In the genomic region with DNA sequence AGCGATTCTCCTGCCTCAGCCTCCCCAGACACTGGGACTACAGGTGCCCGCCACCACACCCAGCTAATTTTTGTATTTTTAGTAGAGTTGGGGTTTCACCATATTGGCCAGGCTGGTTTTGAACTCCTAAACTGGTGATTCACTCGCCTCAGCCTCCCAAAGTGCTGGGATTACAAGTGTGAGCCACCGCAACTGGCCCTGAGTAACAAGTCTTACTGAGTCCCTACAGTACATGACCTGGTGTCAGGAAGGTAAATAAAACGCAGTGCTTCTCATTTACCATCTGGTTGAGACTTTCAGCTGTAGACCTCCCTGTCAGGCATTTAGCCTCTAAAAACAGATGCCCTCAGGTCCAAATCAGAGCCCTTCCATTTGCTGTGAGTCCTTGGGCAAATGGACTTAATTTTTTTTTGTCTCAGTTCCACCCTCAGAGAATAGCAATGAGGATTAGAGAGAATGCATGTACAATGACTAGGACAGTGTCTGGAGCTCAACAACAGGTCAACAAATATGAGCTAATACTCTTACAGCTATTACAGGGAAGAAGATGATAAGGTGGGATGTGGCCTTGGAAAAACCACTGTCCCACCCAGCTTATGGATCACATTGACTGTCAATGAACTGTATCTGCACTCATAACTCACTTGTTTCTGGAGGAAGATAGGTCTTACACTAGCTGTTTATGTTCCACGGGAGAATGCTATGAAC, we compare ENCODE assay signal across 23 cellular contexts.
DNase-seq lines count a peak whose midpoint lies in the region; ATAC-seq, FAIRE-seq and TF ChIP-seq lines count a peak whose summit lies in the region.
"Had no signal": no experiment of that assay in that cellular context is flagged by ENCODE, and none has a peak within 500 bp of the region (broad histone marks: within the 10 kb centered on the region; RNA-seq: fewer than 3 reads in every experiment).

No MANE protein-coding gene starts in this region.

- no peak for TF ChIP-seq EP300 in HepG2 (IDR thresholded peaks at IDR 0.05; ENCODE audit: low read depth in 2 of 2, low read length in 2 of 2)
- TF ChIP-seq EP300 in HepG2 (CRISPR knock-in tag; IDR thresholded peaks at IDR 0.05; ENCODE audit: borderline replicate concordance), result no peak

- 75% methylated on average over 5 of the region's 6 CpGs for WGBS in HepG2 (ENCODE audit: low lambda C conversion rate)
- 93% methylated on average over 4 of the region's 6 CpGs for WGBS in right lobe of liver (ENCODE audit: insufficient coverage, low coverage, low lambda C conversion rate, missing lambda C conversion rate)

- intact Hi-C loops in HepG2 (cut with micrococcal nuclease; ENCODE audit: unreplicated experiment) (no loop called here), right lobe of liver (cut with DNase I) (no loop called here), gastrocnemius medialis (cut with DNase I; ENCODE audit: low total_unique reads) (no loop called here)

- BruUV-seq in HepG2 (replicated peaks; lab: Mats Ljungman, UMichigan), result no TSS peak

- POLR2A ChIA-PET in HepG2 (lab: Yijun Ruan, JAX), result interaction anchor here (0.8 to 1.8 kb wide), 9 partner anchors 9 to 70 kb away, joined by 3 to 14 read pairs (median 3); partner anchors contain the start of gene PHLDA1

- H3K4me2 ChIP-seq in HepG2 (ENCODE audit: low read depth, low read length), result no peak overlapping the region

- H3K9me3 ChIP-seq in HepG2 (ENCODE audit: low read length), result no peaks in the 10 kb centered on the region
- H3K9me3 ChIP-seq in right lobe of liver, result no peaks in the 10 kb centered on the region
- no peaks in the 10 kb centered on the region for H3K9me3 ChIP-seq in gastrocnemius medialis
- H3K9me3 ChIP-seq: BLaER1 treated with 17β-estradiol and CSF1 and Interleukin-3, amounts not matched to agents 10 nM and 100 nM had no signal

- in situ Hi-C loops in HepG2 (cut with HindIII; ENCODE audit: extremely low pct_ligation_motif_present, low pct_unique_long_range_greater_than_20kb) (no loop called here), gastrocnemius medialis (cut with MboI; ENCODE audit: low sequenced_read_pairs in 4 of 4) (no loop called here), G401 (cut with HindIII; ENCODE audit: low sequenced_read_pairs) (no loop called here)

- TF ChIP-seq POLR2A in HepG2 (IDR thresholded peaks at IDR 0.05; ENCODE audit: insufficient read depth in 1 of 2, low read depth in 2 of 2, low read length in 2 of 2) (no peak), right lobe of liver (IDR thresholded peaks at IDR 0.05) (no peak), gastrocnemius medialis (IDR thresholded peaks at IDR 0.05) (no peak)

- H3K4me3 ChIP-seq in HepG2 (replicated peaks in 1 of 3; ENCODE audit: insufficient read depth in 1 of 3, low read depth in 2 of 3, low read length in 3 of 3) (no peak overlapping the region), right lobe of liver (no peak overlapping the region), gastrocnemius medialis (no peak overlapping the region)
- H3K4me3 ChIP-seq: BLaER1 treated with 17β-estradiol and CSF1 and Interleukin-3, amounts not matched to agents 10 nM and 100 nM; SK-N-MC had no signal

- no peak for FAIRE-seq in HepG2 (lab: Jason Lieb, UNC)
- FAIRE-seq: HTR-8/SVneo had no signal

- no peak for TF ChIP-seq CTCF in HepG2 (CRISPR knock-in tag; IDR thresholded peaks at IDR 0.05)
- TF ChIP-seq CTCF in right lobe of liver (IDR thresholded peaks at IDR 0.05), result no peak
- TF ChIP-seq CTCF in gastrocnemius medialis (IDR thresholded peaks at IDR 0.05 in 4 of 5, conservative IDR thresholded peaks at IDR 0.05 in 1 of 5), result no peak

- H2AFZ ChIP-seq in HepG2 (ENCODE audit: low read length), result no peak overlapping the region

- DNase-seq in HepG2 (ENCODE audit: low spot score) (no peak), right lobe of liver (no peak), RPMI8226 (peak; percentile 33), germinal center (ENCODE audit: low spot score) (no peak), gastrocnemius medialis (no peak), G401 (ENCODE audit: low spot score) (no peak)
- no peak for DNase-seq in activated CD8-positive, alpha-beta memory T cell treated with anti-CD3 and anti-CD28 coated beads, Interleukin-2, amount 50 U/mL, for 4 hours
- DNase-seq: 8988T; CD4-positive, alpha-beta memory T cell; DMS153; GF-D8; HCEC 1CT; MV-4-11; NCI-H1694; NCI-H2081; NCI-H2171 treated with DMSO at 0.1 percent for 48 hours; NCI-H524 treated with DMSO at 0.1 percent for 48 hours; OCI-M1; SHP77 had no signal

- ATAC-seq in HepG2 (peak; percentile 39), right lobe of liver (no peak), esophagus mucosa (peak; percentile 80), gastrocnemius medialis (no peak)

- no peaks in the 10 kb centered on the region for H3K79me2 ChIP-seq in HepG2 (ENCODE audit: insufficient read depth, low read length)

- H3K27ac ChIP-seq in HepG2 (ENCODE audit: extremely low read length, insufficient read depth, low read length) (no peak overlapping the region), right lobe of liver (no peak overlapping the region), gastrocnemius medialis (no peak overlapping the region)
- H3K27ac ChIP-seq: BLaER1 treated with 17β-estradiol and CSF1 and Interleukin-3, amounts not matched to agents 10 nM and 100 nM; SK-N-MC had no signal

- no peak for TF ChIP-seq RAD21 in HepG2 (CRISPR knock-in tag; IDR thresholded peaks at IDR 0.05)

- H3K4me1 ChIP-seq in HepG2 (ENCODE audit: insufficient read depth, low read length) (peaks cover 49% of the 10 kb centered on the region), right lobe of liver (no peaks in the 10 kb centered on the region), gastrocnemius medialis (no peaks in the 10 kb centered on the region)

- CTCF ChIA-PET in HepG2 (lab: Yijun Ruan, JAX; ENCODE audit: low intra/inter-chr PET ratio, low total read pairs), result no interaction called here

- H3K36me3 ChIP-seq in HepG2 (replicated peaks in 1 of 2; ENCODE audit: control insufficient read depth in 1 of 2, insufficient read depth in 2 of 2, low read length in 2 of 2) (no peaks in the 10 kb centered on the region), right lobe of liver (no peaks in the 10 kb centered on the region), gastrocnemius medialis (no peaks in the 10 kb centered on the region)
- H3K36me3 ChIP-seq: BLaER1 treated with 17β-estradiol and CSF1 and Interleukin-3, amounts not matched to agents 10 nM and 100 nM had no signal

- no peak overlapping the region for H3K9ac ChIP-seq in HepG2 (ENCODE audit: insufficient read depth, low read depth, low read length)
- H3K9ac ChIP-seq: BLaER1 treated with 17β-estradiol and CSF1 and Interleukin-3, amounts not matched to agents 10 nM and 100 nM had no signal

- H4K20me1 ChIP-seq in HepG2 (ENCODE audit: insufficient read depth, low read length), result no peaks in the 10 kb centered on the region
- H4K20me1 ChIP-seq: BLaER1 treated with 17β-estradiol and CSF1 and Interleukin-3, amounts not matched to agents 10 nM and 100 nM had no signal

- H3K27me3 ChIP-seq in HepG2 (ENCODE audit: control insufficient read depth in 1 of 2, insufficient read depth in 2 of 2, low read length in 2 of 2) (no peaks in the 10 kb centered on the region), right lobe of liver (no peaks in the 10 kb centered on the region), gastrocnemius medialis (no peaks in the 10 kb centered on the region)
- H3K27me3 ChIP-seq: BLaER1 treated with 17β-estradiol and CSF1 and Interleukin-3, amounts not matched to agents 10 nM and 100 nM had no signal

TF ChIP-seq in HepG2, 621 proteins besides CTCF, POLR2A, EP300 and RAD21:
- TF ChIP-seq ZNF460 (CRISPR knock-in tag; IDR thresholded peaks at IDR 0.05; ENCODE audit: borderline replicate concordance) (peak; percentile 58; the same call in 1 of the 2 replicates), ZNF335 (CRISPR knock-in tag; IDR thresholded peaks at IDR 0.05) (no peak), GATAD2A (CRISPR knock-in tag; IDR thresholded peaks at IDR 0.05) (0 out of 2 replicates have a peak, but pooled peaks have one; percentile 8), ZMYM2 (CRISPR knock-in tag; IDR thresholded peaks at IDR 0.05) (peak; percentile 37; the same call in 1 of the 2 replicates), FOXK1 (CRISPR knock-in tag; IDR thresholded peaks at IDR 0.05; ENCODE audit: borderline replicate concordance, low read depth) (no peak), PTBP1 (IDR thresholded peaks at IDR 0.05; ENCODE audit: low read depth, low read length, poor library complexity, severe bottlenecking) (no peak), MATR3 (CRISPR knock-in tag; IDR thresholded peaks at IDR 0.05) (no peak), ZNF260 (CRISPR knock-in tag; IDR thresholded peaks at IDR 0.05; ENCODE audit: borderline replicate concordance, low read depth) (no peak)
- TF ChIP-seq, protein P1, sequence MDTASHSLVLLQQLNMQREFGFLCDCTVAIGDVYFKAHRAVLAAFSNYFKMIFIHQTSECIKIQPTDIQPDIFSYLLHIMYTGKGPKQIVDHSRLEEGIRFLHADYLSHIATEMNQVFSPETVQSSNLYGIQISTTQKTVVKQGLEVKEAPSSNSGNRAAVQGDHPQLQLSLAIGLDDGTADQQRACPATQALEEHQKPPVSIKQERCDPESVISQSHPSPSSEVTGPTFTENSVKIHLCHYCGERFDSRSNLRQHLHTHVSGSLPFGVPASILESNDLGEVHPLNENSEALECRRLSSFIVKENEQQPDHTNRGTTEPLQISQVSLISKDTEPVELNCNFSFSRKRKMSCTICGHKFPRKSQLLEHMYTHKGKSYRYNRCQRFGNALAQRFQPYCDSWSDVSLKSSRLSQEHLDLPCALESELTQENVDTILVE (CRISPR knock-in tag; IDR thresholded peaks at IDR 0.05), result peak; percentile 19; the same call in 1 of the 2 replicates

Comparison
In these comparisons a context has a peak if more than half of its experiments do, and no peak if none do; other contexts are left out.
1. ATAC-seq: peak in HepG2 (single experiment) and esophagus mucosa (single experiment); none in right lobe of liver (0 of 4) and gastrocnemius medialis (0 of 2).